Comparison of ENCODE assay signal across 3 cellular contexts in the genomic region with DNA sequence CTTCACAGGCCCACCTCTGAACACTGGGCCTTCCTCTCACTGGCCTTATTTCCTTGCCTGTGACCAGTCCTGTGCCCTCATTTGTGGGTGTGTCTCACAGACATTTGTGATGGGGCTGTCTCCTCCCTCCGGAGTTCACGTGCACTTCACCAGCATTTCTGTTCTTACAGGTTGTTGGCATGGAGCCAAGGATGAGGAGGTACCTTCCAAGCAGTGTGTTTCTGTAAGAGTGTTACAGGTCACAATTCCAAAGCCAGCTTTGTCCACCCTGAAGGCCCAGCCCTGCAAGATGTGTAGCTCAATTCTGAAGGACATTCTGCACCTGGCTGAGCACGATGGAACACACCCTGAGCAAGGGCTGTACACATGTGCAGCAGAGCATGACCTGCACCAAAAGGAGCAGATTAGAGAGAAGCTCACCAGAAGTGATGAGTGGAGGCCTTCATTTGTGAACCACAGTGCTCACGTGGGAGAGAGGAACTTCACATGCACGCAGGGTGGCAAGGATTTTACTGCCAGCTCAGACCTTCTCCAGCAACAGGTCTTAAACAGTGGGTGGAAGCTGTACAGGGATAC.
TF ChIP-seq lines count a peak whose summit lies in the region.

No MANE protein-coding gene starts in this region.

TF ChIP-seq in Ishikawa, 13 proteins besides CTCF, POLR2A, EP300 and RAD21:
- TF ChIP-seq TAF1 (IDR thresholded peaks at IDR 0.05; ENCODE audit: low read depth) (no peak), NFIC (IDR thresholded peaks at IDR 0.05) (peak; percentile 61)
- TF ChIP-seq, protein P1, sequence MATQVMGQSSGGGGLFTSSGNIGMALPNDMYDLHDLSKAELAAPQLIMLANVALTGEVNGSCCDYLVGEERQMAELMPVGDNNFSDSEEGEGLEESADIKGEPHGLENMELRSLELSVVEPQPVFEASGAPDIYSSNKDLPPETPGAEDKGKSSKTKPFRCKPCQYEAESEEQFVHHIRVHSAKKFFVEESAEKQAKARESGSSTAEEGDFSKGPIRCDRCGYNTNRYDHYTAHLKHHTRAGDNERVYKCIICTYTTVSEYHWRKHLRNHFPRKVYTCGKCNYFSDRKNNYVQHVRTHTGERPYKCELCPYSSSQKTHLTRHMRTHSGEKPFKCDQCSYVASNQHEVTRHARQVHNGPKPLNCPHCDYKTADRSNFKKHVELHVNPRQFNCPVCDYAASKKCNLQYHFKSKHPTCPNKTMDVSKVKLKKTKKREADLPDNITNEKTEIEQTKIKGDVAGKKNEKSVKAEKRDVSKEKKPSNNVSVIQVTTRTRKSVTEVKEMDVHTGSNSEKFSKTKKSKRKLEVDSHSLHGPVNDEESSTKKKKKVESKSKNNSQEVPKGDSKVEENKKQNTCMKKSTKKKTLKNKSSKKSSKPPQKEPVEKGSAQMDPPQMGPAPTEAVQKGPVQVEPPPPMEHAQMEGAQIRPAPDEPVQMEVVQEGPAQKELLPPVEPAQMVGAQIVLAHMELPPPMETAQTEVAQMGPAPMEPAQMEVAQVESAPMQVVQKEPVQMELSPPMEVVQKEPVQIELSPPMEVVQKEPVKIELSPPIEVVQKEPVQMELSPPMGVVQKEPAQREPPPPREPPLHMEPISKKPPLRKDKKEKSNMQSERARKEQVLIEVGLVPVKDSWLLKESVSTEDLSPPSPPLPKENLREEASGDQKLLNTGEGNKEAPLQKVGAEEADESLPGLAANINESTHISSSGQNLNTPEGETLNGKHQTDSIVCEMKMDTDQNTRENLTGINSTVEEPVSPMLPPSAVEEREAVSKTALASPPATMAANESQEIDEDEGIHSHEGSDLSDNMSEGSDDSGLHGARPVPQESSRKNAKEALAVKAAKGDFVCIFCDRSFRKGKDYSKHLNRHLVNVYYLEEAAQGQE (IDR thresholded peaks at IDR 0.05; ENCODE audit: low read depth): no peak

TF ChIP-seq in GM12878, 131 proteins besides CTCF, POLR2A, EP300 and RAD21:
- TF ChIP-seq PAX5 (IDR thresholded peaks at IDR 0.05; ENCODE audit: borderline replicate concordance, low read depth, low read length) (peak; percentile 97), ZBED1 (IDR thresholded peaks at IDR 0.05; ENCODE audit: borderline replicate concordance) (no peak)

TF ChIP-seq in liver, 16 proteins besides CTCF, POLR2A, EP300 and RAD21:
- TF ChIP-seq FOXA1 (IDR thresholded peaks at IDR 0.05) (no peak), ZBTB33 (IDR thresholded peaks at IDR 0.05) (no peak), NR2F2 (IDR thresholded peaks at IDR 0.05) (no peak), EGR1 (IDR thresholded peaks at IDR 0.05; ENCODE audit: low read depth in 2 of 2) (no peak), GABPA (IDR thresholded peaks at IDR 0.05 in 1 of 2, conservative IDR thresholded peaks at IDR 0.05 in 1 of 2) (no peak), SP1 (IDR thresholded peaks at IDR 0.05) (no peak), YY1 (IDR thresholded peaks at IDR 0.05) (no peak), JUND (IDR thresholded peaks at IDR 0.05) (no peak), TAF1 (conservative IDR thresholded peaks at IDR 0.05) (no peak), FOXA2 (IDR thresholded peaks at IDR 0.05) (no peak)
TF ChIP-seq in liver: peak in this region for 0.
